18 cellular contexts compared by ENCODE assay signal in the genomic region with DNA sequence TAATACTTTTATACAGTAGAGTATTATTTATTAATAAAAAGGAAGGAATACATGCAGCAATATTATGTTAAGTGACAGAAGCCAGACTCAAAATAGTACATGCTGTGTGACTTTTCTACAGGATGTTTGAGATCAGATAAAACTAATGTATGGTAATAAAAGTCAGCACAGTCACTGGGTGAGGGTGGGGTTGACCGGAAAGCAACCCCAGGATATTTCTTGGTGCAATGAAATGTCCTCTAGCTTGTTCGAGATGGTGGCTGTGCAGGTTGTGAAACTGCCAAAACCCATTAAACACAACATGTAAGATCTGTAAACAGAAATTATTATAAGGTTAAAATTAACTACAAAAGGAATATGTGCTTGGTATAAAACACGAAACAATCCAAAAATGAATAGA. TPM values are rescaled to one million over a fixed set of nuclear protein-coding genes. Genes with fewer than 3 reads are reported as not detected.
A peak's percentile ranks its signal among the peaks of the same experiment; 100 is the strongest.
DNase-seq lines count a peak whose midpoint lies in the region; ATAC-seq, FAIRE-seq and TF ChIP-seq lines count a peak whose summit lies in the region.
"Had no signal": no experiment of that assay in that cellular context is flagged by ENCODE, and none has a peak within 500 bp of the region (broad histone marks: within the 10 kb centered on the region; RNA-seq: fewer than 3 reads in every experiment).

No MANE protein-coding gene starts in this region.

- no peaks in the 10 kb centered on the region for H3K36me3 Mint-ChIP-seq in CD4-positive, alpha-beta memory T cell
- H3K36me3 Mint-ChIP-seq: CD14-positive monocyte; CD8-positive, alpha-beta memory T cell had no signal

- TF ChIP-seq CTCF in PC-3 (conservative IDR thresholded peaks at IDR 0.05; ENCODE audit: low read depth, low read length) (no peak), endothelial cell of umbilical vein (IDR thresholded peaks at IDR 0.05; ENCODE audit: extremely low read depth in 1 of 2, insufficient read depth in 1 of 2, low read depth in 1 of 2, low read length in 2 of 2) (no peak), mucosa of descending colon (IDR thresholded peaks at IDR 0.05) (no peak), left ventricle myocardium inferior (IDR thresholded peaks at IDR 0.05; ENCODE audit: borderline replicate concordance) (no peak)

- H4K20me1 ChIP-seq in PC-3 (ENCODE audit: low read length), result no peaks in the 10 kb centered on the region
- no peaks in the 10 kb centered on the region for H4K20me1 ChIP-seq in endothelial cell of umbilical vein (replicated peaks; ENCODE audit: control insufficient read depth, extremely low read depth, insufficient read depth, low read length)

- H3K9me2 ChIP-seq in PC-3 (replicated peaks; ENCODE audit: low read length), result no peaks in the 10 kb centered on the region

- H3K4me2 ChIP-seq in PC-3 (ENCODE audit: low read length) (no peak overlapping the region), endothelial cell of umbilical vein (ENCODE audit: insufficient read depth, low read length) (no peak overlapping the region)

- H3K36me3 ChIP-seq in PC-3 (ENCODE audit: low read depth, low read length) (no peaks in the 10 kb centered on the region), endothelial cell of umbilical vein (ENCODE audit: control insufficient read depth in 2 of 2, extremely low read depth in 1 of 2, insufficient read depth in 2 of 2, low read length in 2 of 2) (no peaks in the 10 kb centered on the region), mucosa of descending colon (ENCODE audit: low read depth) (no peaks in the 10 kb centered on the region), left ventricle myocardium inferior (no peaks in the 10 kb centered on the region), H7 (replicated peaks; ENCODE audit: control insufficient read depth, insufficient read depth, low read length) (no peaks in the 10 kb centered on the region)
- H3K36me3 ChIP-seq in CD4-positive, alpha-beta memory T cell (ENCODE audit: insufficient read depth, low read length), result no peaks in the 10 kb centered on the region
- H3K36me3 ChIP-seq: BE2C had no signal

- H3K9me1 ChIP-seq in endothelial cell of umbilical vein (replicated peaks; ENCODE audit: control insufficient read depth, extremely low read depth, insufficient read depth, low read length), result no peaks in the 10 kb centered on the region

- H3K4me3 ChIP-seq in PC-3 (ENCODE audit: low read length) (no peak overlapping the region), endothelial cell of umbilical vein (replicated peaks in 1 of 3; ENCODE audit: insufficient read depth in 1 of 3, low read depth in 1 of 3, low read length in 3 of 3) (no peak overlapping the region), mucosa of descending colon (no peak overlapping the region), left ventricle myocardium inferior (no peak overlapping the region), H7 (ENCODE audit: insufficient read depth, low read depth, low read length) (no peak overlapping the region)
- no peak overlapping the region for H3K4me3 ChIP-seq in CD4-positive, alpha-beta memory T cell (ENCODE audit: low read length in 2 of 2)
- H3K4me3 ChIP-seq: GM23248 had no signal

- H3K27me3 ChIP-seq in PC-3 (ENCODE audit: low read length) (no peaks in the 10 kb centered on the region), endothelial cell of umbilical vein (ENCODE audit: control insufficient read depth in 2 of 2, insufficient read depth in 2 of 2, low read length in 2 of 2) (peaks cover 0 to 2% of the 10 kb centered on the region in 2 experiments), left ventricle myocardium inferior (ENCODE audit: low read depth) (no peaks in the 10 kb centered on the region), H7 (ENCODE audit: control insufficient read depth, insufficient read depth, low read length) (no peaks in the 10 kb centered on the region)
- H3K27me3 ChIP-seq in CD4-positive, alpha-beta memory T cell (ENCODE audit: insufficient read depth, low read length), result no peaks in the 10 kb centered on the region
- H3K27me3 ChIP-seq: BE2C had no signal

- intact Hi-C loops in PC-3 (cut with micrococcal nuclease) (no loop called here), endothelial cell of umbilical vein (cut with micrococcal nuclease) (no loop called here), mucosa of descending colon (cut with DNase I, micrococcal nuclease) (no loop called here), left ventricle myocardium inferior (cut with micrococcal nuclease) (no loop called here)
- intact Hi-C loops in CD4-positive, alpha-beta memory T cell (cut with micrococcal nuclease), result no loop called here

- dilution Hi-C loops in endothelial cell of umbilical vein (cut with MboI; ENCODE audit: extremely low pct_ligation_motif_present, low sequenced_read_pairs), result no loop called here

- no peak overlapping the region for H3K27ac ChIP-seq in PC-3 (ENCODE audit: low read length)
- no peak overlapping the region for H3K27ac ChIP-seq in endothelial cell of umbilical vein (ENCODE audit: insufficient read depth, low read depth, low read length)
- no peak overlapping the region for H3K27ac ChIP-seq in left ventricle myocardium inferior (replicated peaks)
- no peak overlapping the region for H3K27ac ChIP-seq in CD4-positive, alpha-beta memory T cell (ENCODE audit: low read depth, low read length)
- H3K27ac ChIP-seq: GM23248 had no signal

- H3K9ac ChIP-seq in PC-3 (ENCODE audit: low read length) (no peak overlapping the region), endothelial cell of umbilical vein (replicated peaks; ENCODE audit: extremely low read depth, insufficient read depth, low read length) (no peak overlapping the region)
- H3K9ac ChIP-seq: GM23248 had no signal

- ATAC-seq in PC-3 (peak; percentile 45; the same call in 1 of the 2 replicates), mucosa of descending colon (peak; percentile 72)

- BruUV-seq in PC-3 (replicated peaks; lab: Mats Ljungman, UMichigan), result no TSS peak
- BruUV-seq in endothelial cell of umbilical vein (replicated peaks; lab: Mats Ljungman, UMichigan), result no TSS peak

- H3K4me1 ChIP-seq in PC-3 (ENCODE audit: insufficient read depth, low read length) (no peaks in the 10 kb centered on the region), endothelial cell of umbilical vein (ENCODE audit: control insufficient read depth, extremely low read depth, insufficient read depth, low read length) (peaks cover 5% of the 10 kb centered on the region), mucosa of descending colon (ENCODE audit: low read depth) (no peaks in the 10 kb centered on the region), left ventricle myocardium inferior (peaks cover 5% of the 10 kb centered on the region)
- no peaks in the 10 kb centered on the region for H3K4me1 ChIP-seq in CD4-positive, alpha-beta memory T cell (ENCODE audit: insufficient read depth, low read length)
- H3K4me1 ChIP-seq: BE2C, Caco-2 had no signal

- no peak for TF ChIP-seq POLR2A in endothelial cell of umbilical vein (IDR thresholded peaks at IDR 0.05; ENCODE audit: low read depth, low read length)

- no peak overlapping the region for H3K27ac Mint-ChIP-seq in CD4-positive, alpha-beta memory T cell
- H3K27ac Mint-ChIP-seq: CD14-positive monocyte; CD8-positive, alpha-beta memory T cell; IgD-negative memory B cell had no signal

- CTCF ChIA-PET in PC-3 (lab: Charles Lee) (no interaction called here), endothelial cell of umbilical vein (lab: Charles Lee) (interaction anchor here (1.2 kb wide), 1 partner anchor 28 kb away, joined by 3 read pairs; no protein-coding TSS in a partner anchor)
- CTCF ChIA-PET in CD4-positive, alpha-beta memory T cell (lab: Charles Lee; ENCODE audit: partially characterized antibody), result no interaction called here

- DNase-seq in GM04504 (ENCODE audit: low read depth) (peak; percentile 42), PC-3 (peak; percentile 4), endothelial cell of umbilical vein (ENCODE audit: low read depth, low spot score) (no peak), mucosa of descending colon (no peak), left ventricle myocardium inferior (no peak), H7 (no peak), NCI-H128 (lab: John Stamatoyannopoulos, UW; ENCODE audit: unreplicated experiment) (no peak)
- no peak for DNase-seq in CD4-positive, alpha-beta memory T cell
- DNase-seq: BE2C; Caco-2; CD8-positive, alpha-beta memory T cell; DND-41; GF-D8; GM23248 had no signal

- H3K79me2 ChIP-seq in PC-3 (ENCODE audit: low read length) (no peaks in the 10 kb centered on the region), endothelial cell of umbilical vein (ENCODE audit: control insufficient read depth, insufficient read depth, low read length) (no peaks in the 10 kb centered on the region)

- H3K9me3 ChIP-seq in PC-3 (ENCODE audit: low read length) (no peaks in the 10 kb centered on the region), endothelial cell of umbilical vein (replicated peaks; ENCODE audit: control insufficient read depth, insufficient read depth, low read length) (no peaks in the 10 kb centered on the region), mucosa of descending colon (no peaks in the 10 kb centered on the region), left ventricle myocardium inferior (replicated peaks) (no peaks in the 10 kb centered on the region)
- no peaks in the 10 kb centered on the region for H3K9me3 ChIP-seq in CD4-positive, alpha-beta memory T cell (ENCODE audit: control insufficient read depth in 1 of 2, low read length in 2 of 2)
- H3K9me3 ChIP-seq: BE2C, Caco-2 had no signal

- POLR2A ChIA-PET in PC-3 (lab: Charles Lee; ENCODE audit: unreplicated experiment), result no interaction called here
- POLR2A ChIA-PET in endothelial cell of umbilical vein (lab: Charles Lee), result no interaction called here
- POLR2A ChIA-PET in CD4-positive, alpha-beta memory T cell (lab: Charles Lee; ENCODE audit: partially characterized antibody), result no interaction called here

- peaks cover 0 to 4% (median 0%) of the 10 kb centered on the region in 8 donors for H3K9me3 Mint-ChIP-seq in CD4-positive, alpha-beta memory T cell

- FAIRE-seq in endothelial cell of umbilical vein (lab: Jason Lieb, UNC), result no peak
- FAIRE-seq: H54 had no signal

- H3K4me3 Mint-ChIP-seq in CD4-positive, alpha-beta memory T cell, result no peak overlapping the region
- H3K4me3 Mint-ChIP-seq: CD14-positive monocyte; CD8-positive, alpha-beta memory T cell; IgD-negative memory B cell had no signal

- H3K4me1 Mint-ChIP-seq in CD4-positive, alpha-beta memory T cell, result peaks cover 0 to 1% (median 0%) of the 10 kb centered on the region in 4 donors
- H3K4me1 Mint-ChIP-seq: CD14-positive monocyte; CD8-positive, alpha-beta memory T cell; IgD-negative memory B cell had no signal

- no peak overlapping the region for H2AFZ ChIP-seq in PC-3 (ENCODE audit: low read length)
- H2AFZ ChIP-seq in endothelial cell of umbilical vein (ENCODE audit: low read depth, low read length), result no peak overlapping the region
- H2AFZ ChIP-seq: GM23248 had no signal

- H3K27me3 Mint-ChIP-seq in CD4-positive, alpha-beta memory T cell, result peaks cover 17 to 18% of the 10 kb centered on the region in 2 donors

- H3F3A ChIP-seq in PC-3 (ENCODE audit: low read length, unreplicated experiment), result no peaks in the 10 kb centered on the region

RNA-seq across cellular contexts. Expression of a gene that starts 20.8 kb away (rescaled TPM):
- total RNA-seq in PC-3 (2014; rRNA removed) (not detected in 2 replicates), endothelial cell of umbilical vein (not detected in 2 replicates), mucosa of descending colon (10 to 100 TPM; 14.3 to 27.4 (median 15.0) TPM), left ventricle myocardium inferior (24.3 TPM)
- polyA plus RNA-seq in endothelial cell of umbilical vein, result not detected in 2 replicates
- polyA plus RNA-seq in endothelial cell of umbilical vein (2011; cell fraction: cytosol; rRNA removed), result not detected in 2 replicates
- not detected in 2 replicates for polyA plus RNA-seq in endothelial cell of umbilical vein (2011; cell fraction: nucleus; rRNA removed)
- not detected in 2 replicates for polyA plus RNA-seq in endothelial cell of umbilical vein (2012)
- not detected in 2 replicates for polyA minus RNA-seq in endothelial cell of umbilical vein
- not detected for polyA minus RNA-seq in endothelial cell of umbilical vein (2011; cell fraction: cytosol; rRNA and poly(A)+ RNA removed)
- not detected in 2 replicates for polyA minus RNA-seq in endothelial cell of umbilical vein (2011; cell fraction: nucleus; rRNA and poly(A)+ RNA removed)
- total RNA-seq in CD4-positive, alpha-beta memory T cell, result not detected
- polyA plus RNA-seq in CD4-positive, alpha-beta memory T cell, result not detected
- 0.15 and 0.28 TPM in 2 replicates for total RNA-seq in H7 (2014; rRNA removed; shearing (Covaris generic))
- total RNA-seq: CD8-positive, alpha-beta memory T cell; GM23248 had no signal
- polyA plus RNA-seq: AG04450; CD14-positive monocyte; CD8-positive, alpha-beta memory T cell; GM23248; IgD-negative memory B cell had no signal

Comparison
In these comparisons a context has a peak if more than half of its experiments do, and no peak if none do; other contexts are left out.
1. DNase-seq: peak in GM04504 (single experiment) and PC-3 (single experiment); none in endothelial cell of umbilical vein (single experiment), mucosa of descending colon (0 of 3), left ventricle myocardium inferior (single experiment), CD4-positive, alpha-beta memory T cell (0 of 5), H7 (single experiment) and NCI-H128 (single experiment).
2. RNA of a gene that starts 20.8 kb away (total RNA-seq): 24.3 TPM in left ventricle myocardium inferior (single experiment) and 14.3 to 27.4 TPM in mucosa of descending colon; 0.15 to 0.28 TPM in H7, not detected in PC-3, not detected in endothelial cell of umbilical vein and not detected in CD4-positive, alpha-beta memory T cell; every median in the first group is over 10 times any median in the second.